Comparison of ENCODE assay signal across 8 cellular contexts in the genomic region with DNA sequence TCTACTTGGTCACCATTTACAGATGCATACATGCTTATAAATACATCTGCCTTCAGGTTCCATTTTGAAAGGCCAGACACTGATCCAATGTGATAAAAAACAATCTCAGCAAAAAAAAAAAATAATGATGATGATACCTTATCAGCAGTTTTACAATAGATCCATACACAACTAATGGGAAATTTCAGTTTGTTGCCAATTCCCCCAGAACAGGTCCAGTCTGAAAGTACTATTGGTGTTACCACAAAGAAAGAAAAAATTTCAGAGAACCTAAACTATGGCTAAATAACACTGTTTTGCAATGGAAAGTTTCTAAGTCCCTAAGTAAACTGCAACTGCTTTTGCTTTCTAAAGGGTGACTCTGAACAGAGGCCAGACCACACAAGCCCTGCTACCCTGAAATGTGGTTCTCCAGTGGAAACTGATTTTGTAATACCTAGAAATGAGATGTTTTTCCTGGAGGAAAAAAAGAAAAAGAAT. TPM values are rescaled to one million over a fixed set of nuclear protein-coding genes. Genes with fewer than 3 reads are reported as not detected.
DNase-seq lines count a peak whose midpoint lies in the region; ATAC-seq and TF ChIP-seq lines count a peak whose summit lies in the region.

No MANE protein-coding gene starts in this region.

- TF ChIP-seq CTCF in mucosa of descending colon (IDR thresholded peaks at IDR 0.05), result no peak

- H3K4me1 Mint-ChIP-seq in activated CD4-positive, alpha-beta T cell treated with anti-CD3 and anti-CD28 coated beads for 36 hours, result peaks cover 90% of the 10 kb centered on the region
- H3K4me1 Mint-ChIP-seq in activated T-helper 1 cell treated with anti-CD3 and anti-CD28 coated beads, Interleukin-12 subunit alpha, Interleukin-12 subunit beta, Interleukin-2, Interleukin-4 antibody, amounts not matched to agents 30 ng/mL and 10 ng/mL and 1 ng/mL, durations not matched to agents 14 hours and 24 hours and 36 hours (ENCODE audit: low read depth), result peaks cover 93% of the 10 kb centered on the region

- intact Hi-C loops in activated CD4-positive, alpha-beta T cell treated with anti-CD3 and anti-CD28 coated beads for 36 hours (cut with DNase I, micrococcal nuclease), result loop anchor here (1.0 to 2.0 kb wide), 2 partner anchors 101 to 636 kb away; no protein-coding TSS in a partner anchor
- intact Hi-C loops in activated T-helper 1 cell treated with anti-CD3 and anti-CD28 coated beads, Interleukin-12 subunit alpha, Interleukin-12 subunit beta, Interleukin-2, Interleukin-4 antibody, amounts not matched to agents 30 ng/mL and 10 ng/mL and 1 ng/mL, durations not matched to agents 14 hours and 24 hours and 36 hours (cut with micrococcal nuclease), result loop anchor here (1.0 kb wide), 2 partner anchors 54 to 288 kb away; partner anchors contain the start of genes LPIN2 and MYL12A
- intact Hi-C loops in mucosa of descending colon (cut with DNase I, micrococcal nuclease), result no loop called here

- H3K4me3 ChIP-seq in mucosa of descending colon, result no peak overlapping the region

- H3K27ac Mint-ChIP-seq in activated CD4-positive, alpha-beta T cell treated with anti-CD3 and anti-CD28 coated beads for 36 hours, result peak overlapping the region; percentile 100
- peak overlapping the region; percentile 99 for H3K27ac Mint-ChIP-seq in activated T-helper 1 cell treated with anti-CD3 and anti-CD28 coated beads, Interleukin-12 subunit alpha, Interleukin-12 subunit beta, Interleukin-2, Interleukin-4 antibody, amounts not matched to agents 30 ng/mL and 10 ng/mL and 1 ng/mL, durations not matched to agents 14 hours and 24 hours and 36 hours

- peak; percentile 63 for DNase-seq in activated CD4-positive, alpha-beta T cell treated with anti-CD3 and anti-CD28 coated beads for 36 hours
- no peak for DNase-seq in activated CD4-positive, alpha-beta T cell treated with anti-CD3 and anti-CD28 coated beads for 1 hour
- DNase-seq in activated T-helper 1 cell treated with anti-CD3 and anti-CD28 coated beads, Interleukin-12 subunit alpha, Interleukin-12 subunit beta, Interleukin-2, Interleukin-4 antibody, amounts not matched to agents 30 ng/mL and 10 ng/mL and 1 ng/mL, durations not matched to agents 14 hours and 24 hours and 36 hours (ENCODE audit: low spot score), result peak; percentile 46
- DNase-seq in mucosa of descending colon (no peak), RKO (ENCODE audit: low spot score) (no peak), ureter (ENCODE audit: low spot score) (no peak)

- H3K4me3 Mint-ChIP-seq in activated CD4-positive, alpha-beta T cell treated with anti-CD3 and anti-CD28 coated beads for 36 hours, result peak overlapping the region; percentile 71
- H3K4me3 Mint-ChIP-seq in activated T-helper 1 cell treated with anti-CD3 and anti-CD28 coated beads, Interleukin-12 subunit alpha, Interleukin-12 subunit beta, Interleukin-2, Interleukin-4 antibody, amounts not matched to agents 30 ng/mL and 10 ng/mL and 1 ng/mL, durations not matched to agents 14 hours and 24 hours and 36 hours, result peak overlapping the region; percentile 81

- ATAC-seq in activated CD4-positive, alpha-beta T cell treated with anti-CD3 and anti-CD28 coated beads for 36 hours, result no peak
- peak; percentile 33 for ATAC-seq in HG03039 (IDR thresholded peaks at IDR 0.05; ENCODE audit: unreplicated experiment)
- peak; percentile 35 for ATAC-seq in mucosa of descending colon
- ATAC-seq in HG03159 (IDR thresholded peaks at IDR 0.05; ENCODE audit: unreplicated experiment), result no peak

- H3K9me3 ChIP-seq in mucosa of descending colon, result no peaks in the 10 kb centered on the region

- no peaks in the 10 kb centered on the region for H3K27me3 Mint-ChIP-seq in activated CD4-positive, alpha-beta T cell treated with anti-CD3 and anti-CD28 coated beads for 36 hours
- H3K27me3 Mint-ChIP-seq in activated T-helper 1 cell treated with anti-CD3 and anti-CD28 coated beads, Interleukin-12 subunit alpha, Interleukin-12 subunit beta, Interleukin-2, Interleukin-4 antibody, amounts not matched to agents 30 ng/mL and 10 ng/mL and 1 ng/mL, durations not matched to agents 14 hours and 24 hours and 36 hours (ENCODE audit: insufficient read depth), result no peaks in the 10 kb centered on the region

- H3K4me1 ChIP-seq in mucosa of descending colon (ENCODE audit: low read depth), result no peaks in the 10 kb centered on the region

- POLR2A ChIA-PET in activated CD4-positive, alpha-beta T cell treated with anti-CD3 and anti-CD28 coated beads for 36 hours (lab: Charles Lee), result interaction anchor here (0.8 to 1.3 kb wide), 3 partner anchors 10 to 27 kb away, joined by 3 to 5 read pairs (median 3); no protein-coding TSS in a partner anchor

- no peaks in the 10 kb centered on the region for H3K36me3 ChIP-seq in mucosa of descending colon (ENCODE audit: low read depth)

- peaks cover 71% of the 10 kb centered on the region for H3K36me3 Mint-ChIP-seq in activated CD4-positive, alpha-beta T cell treated with anti-CD3 and anti-CD28 coated beads for 36 hours (ENCODE audit: low read depth)
- peaks cover 40% of the 10 kb centered on the region for H3K36me3 Mint-ChIP-seq in activated T-helper 1 cell treated with anti-CD3 and anti-CD28 coated beads, Interleukin-12 subunit alpha, Interleukin-12 subunit beta, Interleukin-2, Interleukin-4 antibody, amounts not matched to agents 30 ng/mL and 10 ng/mL and 1 ng/mL, durations not matched to agents 14 hours and 24 hours and 36 hours (ENCODE audit: low read depth)

- no peaks in the 10 kb centered on the region for H3K9me3 Mint-ChIP-seq in activated CD4-positive, alpha-beta T cell treated with anti-CD3 and anti-CD28 coated beads for 36 hours (ENCODE audit: low read depth)
- H3K9me3 Mint-ChIP-seq in activated T-helper 1 cell treated with anti-CD3 and anti-CD28 coated beads, Interleukin-12 subunit alpha, Interleukin-12 subunit beta, Interleukin-2, Interleukin-4 antibody, amounts not matched to agents 30 ng/mL and 10 ng/mL and 1 ng/mL, durations not matched to agents 14 hours and 24 hours and 36 hours, result no peaks in the 10 kb centered on the region

- CTCF ChIA-PET in activated CD4-positive, alpha-beta T cell treated with anti-CD3 and anti-CD28 coated beads for 36 hours (lab: Charles Lee), result interaction anchor here (0.6 to 9.9 kb wide), 14 partner anchors 7 to 292 kb away, joined by 3 to 158 read pairs (median 8); partner anchors contain the start of gene MYL12A

RNA-seq across cellular contexts. Expression of gene LPIN2, which starts 54.1 kb away (rescaled TPM):
- total RNA-seq in activated CD4-positive, alpha-beta T cell treated with anti-CD3 and anti-CD28 coated beads for 36 hours, result 10 to 100 TPM; 82.6 to 95.3 TPM
- 86.6 and 91.8 TPM in 2 replicates for total RNA-seq in activated T-helper 1 cell treated with anti-CD3 and anti-CD28 coated beads, Interleukin-12 subunit alpha, Interleukin-12 subunit beta, Interleukin-2, Interleukin-4 antibody, amounts not matched to agents 30 ng/mL and 10 ng/mL and 1 ng/mL, durations not matched to agents 14 hours and 24 hours and 36 hours
- 10 to 100 TPM; 52.9 to 60.8 (median 59.2) TPM for total RNA-seq in mucosa of descending colon
- total RNA-seq in ureter, result 14.1 TPM

Comparison
In these comparisons a context has a peak if more than half of its experiments do, and no peak if none do; other contexts are left out.
1. DNase-seq: peak in activated CD4-positive, alpha-beta T cell treated with anti-CD3 and anti-CD28 coated beads for 36 hours (single experiment) and activated T-helper 1 cell treated with anti-CD3 and anti-CD28 coated beads, Interleukin-12 subunit alpha, Interleukin-12 subunit beta, Interleukin-2, Interleukin-4 antibody, amounts not matched to agents 30 ng/mL and 10 ng/mL and 1 ng/mL, durations not matched to agents 14 hours and 24 hours and 36 hours (single experiment); none in activated CD4-positive, alpha-beta T cell treated with anti-CD3 and anti-CD28 coated beads for 1 hour (single experiment), mucosa of descending colon (0 of 3), RKO (single experiment) and ureter (single experiment).
2. ATAC-seq: peak in HG03039 (single experiment) and mucosa of descending colon (single experiment); none in activated CD4-positive, alpha-beta T cell treated with anti-CD3 and anti-CD28 coated beads for 36 hours (single experiment) and HG03159 (single experiment).
3. intact Hi-C loops: an anchor here in activated CD4-positive, alpha-beta T cell treated with anti-CD3 and anti-CD28 coated beads for 36 hours (1.0 to 2.0 kb wide) and activated T-helper 1 cell treated with anti-CD3 and anti-CD28 coated beads, Interleukin-12 subunit alpha, Interleukin-12 subunit beta, Interleukin-2, Interleukin-4 antibody, amounts not matched to agents 30 ng/mL and 10 ng/mL and 1 ng/mL, durations not matched to agents 14 hours and 24 hours and 36 hours (1.0 kb wide); none called in mucosa of descending colon.